In the genomic region with DNA sequence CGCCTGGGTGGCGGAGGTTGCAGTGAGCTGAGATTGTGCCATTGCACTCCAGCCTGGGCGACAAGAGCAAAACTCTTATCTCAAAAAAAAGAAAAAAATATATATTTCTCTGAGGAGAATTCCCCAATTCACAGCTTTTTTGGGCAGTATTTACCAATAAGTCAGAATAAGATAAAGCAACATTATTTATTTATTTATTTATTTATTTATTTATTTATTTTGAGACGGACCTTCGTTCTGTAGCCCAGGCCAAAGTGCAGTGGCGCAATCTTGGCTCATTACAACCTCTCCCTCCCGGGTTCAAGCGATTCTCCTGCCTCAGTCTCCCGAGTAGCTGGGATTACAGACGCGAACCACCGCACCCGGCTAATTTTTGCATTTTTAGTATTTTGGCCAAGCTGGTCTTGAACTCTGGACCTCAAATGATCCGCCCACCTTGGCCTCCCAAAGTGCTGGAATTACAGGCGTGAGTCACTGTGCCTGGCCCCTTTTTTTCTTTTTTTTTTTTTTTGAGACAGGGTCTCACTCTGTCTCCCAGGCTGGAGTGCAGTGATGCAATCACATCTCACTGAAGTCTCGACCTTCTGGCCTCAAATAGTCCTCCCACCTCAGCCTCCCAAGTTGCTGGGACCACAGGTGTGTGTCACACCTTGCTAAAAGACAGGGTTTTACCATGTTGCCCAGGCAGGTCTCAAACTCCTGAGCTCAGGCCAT, we compare ENCODE assay signal across 2 cellular contexts. TPM values are rescaled to one million over a fixed set of nuclear protein-coding genes. Genes with fewer than 3 reads are reported as not detected.
"Had no signal": no experiment of that assay in that cellular context is flagged by ENCODE, and none has a peak within 500 bp of the region (broad histone marks: within the 10 kb centered on the region; RNA-seq: fewer than 3 reads in every experiment).

No MANE protein-coding gene starts in this region.

RNA-seq across cellular contexts. Expression of a gene that starts 43.6 kb away (rescaled TPM):
- total RNA-seq: naive thymus-derived CD4-positive, alpha-beta T cell; natural killer cell had no signal
- polyA plus RNA-seq: naive thymus-derived CD4-positive, alpha-beta T cell had no signal
